In the genomic region with DNA sequence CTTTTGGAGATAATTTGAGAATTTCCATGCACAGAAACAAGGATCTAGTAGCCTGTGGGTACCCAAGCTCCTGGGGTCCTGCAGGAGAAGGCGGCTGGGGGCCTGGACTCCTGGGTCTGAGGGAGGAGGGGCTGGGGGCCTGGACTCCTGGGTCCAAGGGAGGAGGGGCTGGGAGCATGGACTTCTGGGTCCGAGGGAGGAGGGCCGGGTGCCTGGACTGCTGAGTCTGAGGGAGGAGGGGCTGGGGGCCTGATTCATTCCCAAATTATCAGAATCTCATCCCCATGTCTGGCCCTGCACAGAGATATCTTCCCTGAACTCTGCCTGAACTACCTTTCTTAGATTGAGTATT, we compare ENCODE assay signal across 9 cellular contexts. TPM values are rescaled to one million over a fixed set of nuclear protein-coding genes. Genes with fewer than 3 reads are reported as not detected.
DNase-seq lines count a peak whose midpoint lies in the region; ATAC-seq, FAIRE-seq and TF ChIP-seq lines count a peak whose summit lies in the region.
"Had no signal": no experiment of that assay in that cellular context is flagged by ENCODE, and none has a peak within 500 bp of the region (broad histone marks: within the 10 kb centered on the region; RNA-seq: fewer than 3 reads in every experiment).

No MANE protein-coding gene starts in this region.

- TF ChIP-seq RAD21 in K562 (CRISPR knock-in tag; conservative IDR thresholded peaks at IDR 0.05 in 1 of 2, IDR thresholded peaks at IDR 0.05 in 1 of 2), result no peak

- H3K36me3 Mint-ChIP-seq in natural killer cell (no peaks in the 10 kb centered on the region), type B pancreatic cell (peaks cover 8% of the 10 kb centered on the region)

- intact Hi-C loops in heart left ventricle (cut with DNase I), result loop anchor here in 1 of 10 donors (2.0 kb wide), 1 partner anchor 53 kb away; a partner anchor contains a TSS
- intact Hi-C loops in left ventricle myocardium superior (cut with micrococcal nuclease), result no loop called here
- intact Hi-C loops in K562 (cut with micrococcal nuclease), result no loop called here
- intact Hi-C loops in natural killer cell (cut with micrococcal nuclease), result loop anchor here (1.0 kb wide), 1 partner anchor 18 kb away; no protein-coding TSS in a partner anchor

- H3K27ac ChIP-seq in heart left ventricle (peak overlapping the region in 4 of 12 donors; percentile 86 to 94 (median 89)), K562 (ENCODE audit: extremely low read depth, low read depth, low read length) (no peak overlapping the region; the same call in 2 of the 3 replicates), brain microvascular endothelial cell (no peak overlapping the region)

- H3K79me2 ChIP-seq in K562 (ENCODE audit: control insufficient read depth, insufficient read depth, low read length), result peaks cover 41% of the 10 kb centered on the region

- H3K27me3 ChIP-seq in heart left ventricle, result peaks cover 0 to 11% (median 0%) of the 10 kb centered on the region in 9 donors
- H3K27me3 ChIP-seq in K562 (ENCODE audit: control insufficient read depth in 2 of 2, insufficient read depth in 2 of 2, low read length in 2 of 2), result peaks cover 8% of the 10 kb centered on the region in 2 experiments; a peak in 3 of 5 replicates
- H3K27me3 ChIP-seq in brain microvascular endothelial cell (replicated peaks), result peaks cover 13% of the 10 kb centered on the region

- in situ Hi-C loops in K562 (cut with MboI) (no loop called here), brain microvascular endothelial cell (cut with HindIII; ENCODE audit: low pct_ligation_motif_present, low sequenced_read_pairs) (no loop called here)

- DNase-seq in heart left ventricle, result peak in 1 of 5 donors; percentile 63
- DNase-seq in left ventricle myocardium superior, result no peak
- DNase-seq in K562 (ENCODE audit: extremely low read depth in 1 of 4, low spot score in 3 of 4), result no peak
- DNase-seq in natural killer cell, result no peak
- DNase-seq in type B pancreatic cell (ENCODE audit: extremely low spot score, unreplicated experiment), result no peak
- DNase-seq in NCI-H524 (lab: John Stamatoyannopoulos, UW), result no peak
- no peak for DNase-seq in brain microvascular endothelial cell

- H3K9me1 ChIP-seq in K562 (ENCODE audit: control insufficient read depth, insufficient read depth, low read length), result no peaks in the 10 kb centered on the region

- no peak for FAIRE-seq in K562 (lab: Jason Lieb, UNC)

- peak overlapping the region; percentile 44 for H3K4me2 ChIP-seq in K562 (ENCODE audit: insufficient read depth, low read length)

- 0 out of 2 replicates have a peak, but pooled peaks cover 4% of the 10 kb centered on the region for H4K20me1 ChIP-seq in K562 (replicated peaks; ENCODE audit: control insufficient read depth, insufficient read depth, low read length)

- H3K36me3 ChIP-seq in heart left ventricle (peaks cover 0 to 13% (median 6%) of the 10 kb centered on the region in 9 donors), K562 (ENCODE audit: control insufficient read depth, insufficient read depth, low read length) (peaks cover 30% of the 10 kb centered on the region; the same call in 2 of the 3 replicates), brain microvascular endothelial cell (replicated peaks) (no peaks in the 10 kb centered on the region)

- WGBS in heart left ventricle, 4 donors, result 73 to 87% (median 80%) methylated on average over 3 of the region's 3 CpGs
- 33% methylated on average over 2 of the region's 3 CpGs for WGBS in K562 (ENCODE audit: insufficient coverage, low coverage, missing lambda C conversion rate)

- no TSS peak for BruUV-seq in K562 (replicated peaks; lab: Mats Ljungman, UMichigan)

- POLR2A ChIA-PET in K562 (lab: Yijun Ruan, JAX), result interaction anchor here (0.6 to 1.5 kb wide), 11 partner anchors 9 to 182 kb away, joined by 3 to 7 read pairs (median 4); a partner anchor contains a TSS

- H3K9me3 Mint-ChIP-seq in natural killer cell, result no peaks in the 10 kb centered on the region
- H3K9me3 Mint-ChIP-seq in type B pancreatic cell, result no peaks in the 10 kb centered on the region
- H3K9me3 Mint-ChIP-seq: dendritic cell treated with granulocyte-macrophage colony-stimulating factor and Interleukin-4, amounts not matched to agents 40 ng/mL and 50 ng/mL, for 4 days had no signal

- H3K4me3 Mint-ChIP-seq in natural killer cell (peak overlapping the region; percentile 92), type B pancreatic cell (peak overlapping the region; percentile 90)

- H3K27ac Mint-ChIP-seq in natural killer cell (peak overlapping the region; percentile 64 to 82), type B pancreatic cell (peak overlapping the region; percentile 85)

- CTCF ChIA-PET in K562 (lab: Yijun Ruan, JAX; ENCODE audit: low intra/inter-chr PET ratio), result no interaction called here

- ATAC-seq in heart left ventricle (no peak), left ventricle myocardium superior (no peak), K562 (no peak), natural killer cell (no peak), HG03280 (IDR thresholded peaks at IDR 0.05; ENCODE audit: unreplicated experiment) (no peak)

- no peak for TF ChIP-seq EP300 in K562 (IDR thresholded peaks at IDR 0.05; ENCODE audit: low read length)

- H3K27me3 Mint-ChIP-seq in natural killer cell (ENCODE audit: low read depth in 2 of 2) (peaks cover 16 to 20% of the 10 kb centered on the region in 2 donors), type B pancreatic cell (peaks cover 39% of the 10 kb centered on the region)

- no peak for TF ChIP-seq POLR2A in heart left ventricle (IDR thresholded peaks at IDR 0.05)
- TF ChIP-seq POLR2A in K562 (conservative IDR thresholded peaks at IDR 0.05), result no peak

- no peak overlapping the region for H3K9ac ChIP-seq in K562 (ENCODE audit: insufficient read depth in 1 of 2, low read depth in 2 of 2, low read length in 2 of 2)

- H3K4me1 ChIP-seq in heart left ventricle, result peaks cover 0 to 22% (median 11%) of the 10 kb centered on the region in 12 donors
- H3K4me1 ChIP-seq in K562 (replicated peaks in 1 of 2; ENCODE audit: control insufficient read depth in 2 of 2, insufficient read depth in 2 of 2, low read length in 2 of 2), result peaks cover 3 to 19% of the 10 kb centered on the region in 2 experiments; a peak in 4 of 5 replicates

- H3K9me3 ChIP-seq in heart left ventricle (no peaks in the 10 kb centered on the region), K562 (replicated peaks; ENCODE audit: control insufficient read depth, insufficient read depth, low read depth, low read length) (no peaks in the 10 kb centered on the region)

- H3K4me1 Mint-ChIP-seq in natural killer cell (peaks cover 4 to 17% of the 10 kb centered on the region in 2 donors), type B pancreatic cell (ENCODE audit: unreplicated experiment) (peaks cover 11% of the 10 kb centered on the region)

- no peak for TF ChIP-seq CTCF in heart left ventricle (IDR thresholded peaks at IDR 0.05)
- no peak for TF ChIP-seq CTCF in K562 (IDR thresholded peaks at IDR 0.05 in 2 of 3, conservative IDR thresholded peaks at IDR 0.05 in 1 of 3; ENCODE audit: insufficient read depth in 2 of 3, low read depth in 1 of 3, low read length in 3 of 3)
- no peak for TF ChIP-seq CTCF in natural killer cell (IDR thresholded peaks at IDR 0.05)
- TF ChIP-seq CTCF in type B pancreatic cell (conservative IDR thresholded peaks at IDR 0.05), result no peak
- TF ChIP-seq CTCF in brain microvascular endothelial cell (IDR thresholded peaks at IDR 0.05; ENCODE audit: low read depth, low read length, missing control alignments), result no peak

- H3K4me3 ChIP-seq in heart left ventricle, result peak overlapping the region in 11 of 12 donors; percentile 67 to 100 (median 95)
- H3K4me3 ChIP-seq in K562, result no peak overlapping the region
- no peak overlapping the region for H3K4me3 ChIP-seq in brain microvascular endothelial cell (ENCODE audit: low read depth, low read length)

- peak overlapping the region; percentile 30 for H2AFZ ChIP-seq in K562 (ENCODE audit: low read depth, low read length)

RNA-seq across cellular contexts. Expression of a gene that starts 0.5 kb away (rescaled TPM):
- 10 to 100 TPM; 29.3 to 60.7 (median 43.0) TPM for total RNA-seq in heart left ventricle
- polyA plus RNA-seq in heart left ventricle, result 10 to 100 TPM; 34.6 to 37.9 TPM
- 52.0 TPM for total RNA-seq in left ventricle myocardium superior
- total RNA-seq in K562 (2011; cell fraction: chromatin; rRNA removed; ENCODE audit: low replicate concordance), result 86.2 and 226 TPM in 2 replicates
- 132 and 156 TPM in 2 replicates for total RNA-seq in K562 (2011; cell fraction: nucleolus; rRNA removed)
- total RNA-seq in K562 (2011; cell fraction: nucleoplasm; rRNA removed), result 101 and 114 TPM in 2 replicates
- 63.2 and 78.7 TPM in 2 replicates for total RNA-seq in K562 (2014; rRNA removed)
- total RNA-seq in K562 (2014; rRNA removed; fragmentation: Illumina TruSeq; extraction: Trizol), result 25.8 and 29.2 TPM in 2 replicates
- 41.9 and 43.3 TPM in 2 replicates for total RNA-seq in K562 (2015; rRNA removed; fragmentation: Illumina TruSeq; extraction: Trizol)
- 65.7 and 70.3 TPM in 2 replicates for total RNA-seq in K562 (2021)
- 23.3 and 28.6 TPM in 2 replicates for polyA plus RNA-seq in K562 (2011; rRNA removed)
- polyA plus RNA-seq in K562 (2011; cell fraction: cytosol; rRNA removed), result 19.8 and 50.7 TPM in 2 replicates
- polyA plus RNA-seq in K562 (2011; cell fraction: nucleus; rRNA removed), result 75.3 and 114 TPM in 2 replicates
- 36.1 and 51.9 TPM in 2 replicates for polyA plus RNA-seq in K562 (2012)
- 39.5 and 44.9 TPM in 2 replicates for polyA plus RNA-seq in K562 (2014; fragmentation: Illumina TruSeq; extraction: Trizol)
- polyA plus RNA-seq in K562 (2014; fragmentation: Nextera tagmentation; extraction: Ambion mirVana), result 1 to 10 TPM; 7.5 to 9.8 TPM
- polyA plus RNA-seq in K562 (2014; rRNA removed), result 51.2 and 53.8 TPM in 2 replicates
- 19.9 and 43.3 TPM in 2 replicates for polyA minus RNA-seq in K562 (2011; rRNA and poly(A)+ RNA removed)
- polyA minus RNA-seq in K562 (2011; cell fraction: cytosol; rRNA and poly(A)+ RNA removed), result 18.3 and 33.0 TPM in 2 replicates
- polyA minus RNA-seq in K562 (2011; cell fraction: nucleus; rRNA and poly(A)+ RNA removed), result 32.5 and 38.9 TPM in 2 replicates
- total RNA-seq in natural killer cell, result 10 to 100 TPM; 18.2 to 25.3 (median 19.3) TPM
- 37.9 and 74.9 TPM in 2 replicates for total RNA-seq in type B pancreatic cell (ENCODE audit: low replicate concordance)

RNA-seq across cellular contexts. Expression of a gene that starts 12.2 kb away (rescaled TPM):
- total RNA-seq in heart left ventricle, result 10 to 100 TPM in 1 of 9 donors, 1 to 10 TPM in 5, under 1 TPM in 3; 0.44 to 25.5 (median 1.5) TPM
- polyA plus RNA-seq in heart left ventricle, result 1 to 10 TPM; 3.0 to 3.3 TPM
- total RNA-seq in left ventricle myocardium superior, result 2.7 TPM
- 21.2 and 53.9 TPM in 2 replicates for total RNA-seq in K562 (2011; cell fraction: chromatin; rRNA removed; ENCODE audit: low replicate concordance)
- 25.4 and 29.5 TPM in 2 replicates for total RNA-seq in K562 (2011; cell fraction: nucleolus; rRNA removed)
- 24.6 and 30.8 TPM in 2 replicates for total RNA-seq in K562 (2011; cell fraction: nucleoplasm; rRNA removed)
- 18.1 and 21.3 TPM in 2 replicates for total RNA-seq in K562 (2014; rRNA removed)
- 6.8 and 8.0 TPM in 2 replicates for total RNA-seq in K562 (2014; rRNA removed; fragmentation: Illumina TruSeq; extraction: Trizol)
- total RNA-seq in K562 (2015; rRNA removed; fragmentation: Illumina TruSeq; extraction: Trizol), result 9.6 and 11.5 TPM in 2 replicates
- 17.3 and 18.9 TPM in 2 replicates for total RNA-seq in K562 (2021)
- polyA plus RNA-seq in K562 (2011; rRNA removed), result 11.9 and 13.2 TPM in 2 replicates
- polyA plus RNA-seq in K562 (2011; cell fraction: cytosol; rRNA removed), result 9.1 and 15.2 TPM in 2 replicates
- polyA plus RNA-seq in K562 (2011; cell fraction: nucleus; rRNA removed), result 39.1 and 62.6 TPM in 2 replicates
- polyA plus RNA-seq in K562 (2012), result 22.7 and 23.7 TPM in 2 replicates
- polyA plus RNA-seq in K562 (2014; fragmentation: Illumina TruSeq; extraction: Trizol), result 13.5 and 14.0 TPM in 2 replicates
- under 1 TPM; 0.35 to 0.59 TPM for polyA plus RNA-seq in K562 (2014; fragmentation: Nextera tagmentation; extraction: Ambion mirVana)
- 15.9 and 22.1 TPM in 2 replicates for polyA plus RNA-seq in K562 (2014; rRNA removed)
- polyA minus RNA-seq in K562 (2011; rRNA and poly(A)+ RNA removed), result 3.1 and 7.7 TPM in 2 replicates
- 5.2 and 6.4 TPM in 2 replicates for polyA minus RNA-seq in K562 (2011; cell fraction: cytosol; rRNA and poly(A)+ RNA removed)
- 10.0 and 12.8 TPM in 2 replicates for polyA minus RNA-seq in K562 (2011; cell fraction: nucleus; rRNA and poly(A)+ RNA removed)
- 10 to 100 TPM in 1 of 3 donors, 1 to 10 TPM in 2; 8.8 to 15.7 (median 10.0) TPM for total RNA-seq in natural killer cell
- total RNA-seq in type B pancreatic cell (ENCODE audit: low replicate concordance), result 54.0 and 116 TPM in 2 replicates

RNA-seq across cellular contexts. Expression of a gene that starts 25.4 kb away (rescaled TPM):
- total RNA-seq in heart left ventricle (1 to 10 TPM in 1 of 9 donors, under 1 TPM in 7, not detected in 1; 0.24 to 1.7 (median 0.51) TPM), left ventricle myocardium superior (not detected), K562 (2014; rRNA removed) (9.7 and 14.7 TPM in 2 replicates), K562 (2014; rRNA removed; fragmentation: Illumina TruSeq; extraction: Trizol) (5.7 and 7.3 TPM in 2 replicates), K562 (2015; rRNA removed; fragmentation: Illumina TruSeq; extraction: Trizol) (3.1 and 3.2 TPM in 2 replicates), K562 (2021) (13.8 and 21.1 TPM in 2 replicates), natural killer cell (1 to 10 TPM in 2 of 3 donors, under 1 TPM in 1; 0.95 to 3.3 (median 2.3) TPM), type B pancreatic cell (ENCODE audit: low replicate concordance) (0.22 and 0.93 TPM in 2 replicates)
- polyA plus RNA-seq in heart left ventricle (under 1 TPM; 0.65 to 0.88 TPM), K562 (2011; rRNA removed) (4.6 and 15.8 TPM in 2 replicates), K562 (2014; fragmentation: Illumina TruSeq; extraction: Trizol) (19.6 and 26.5 TPM in 2 replicates), K562 (2014; fragmentation: Nextera tagmentation; extraction: Ambion mirVana) (1 to 10 TPM; 5.4 to 5.7 TPM), K562 (2014; rRNA removed) (12.4 and 17.5 TPM in 2 replicates)
- 21.2 and 44.5 TPM in 2 replicates for total RNA-seq in K562 (2011; cell fraction: chromatin; rRNA removed; ENCODE audit: low replicate concordance)
- 22.6 and 39.5 TPM in 2 replicates for total RNA-seq in K562 (2011; cell fraction: nucleolus; rRNA removed)
- 29.0 and 50.9 TPM in 2 replicates for total RNA-seq in K562 (2011; cell fraction: nucleoplasm; rRNA removed)
- 4.3 and 28.1 TPM in 2 replicates for polyA plus RNA-seq in K562 (2011; cell fraction: cytosol; rRNA removed)
- 3.8 and 33.4 TPM in 2 replicates for polyA plus RNA-seq in K562 (2011; cell fraction: nucleus; rRNA removed)
- polyA plus RNA-seq in K562 (2012), result 6.4 and 10.7 TPM in 2 replicates
- polyA minus RNA-seq in K562 (2011; rRNA and poly(A)+ RNA removed), result 1.9 and 8.0 TPM in 2 replicates
- polyA minus RNA-seq in K562 (2011; cell fraction: cytosol; rRNA and poly(A)+ RNA removed), result 3.7 and 9.2 TPM in 2 replicates
- 1.9 and 6.6 TPM in 2 replicates for polyA minus RNA-seq in K562 (2011; cell fraction: nucleus; rRNA and poly(A)+ RNA removed)

RNA-seq across cellular contexts. Expression of a gene that starts 54.0 kb away (rescaled TPM):
- total RNA-seq in heart left ventricle (100 to 1,000 TPM; 116 to 324 (median 209) TPM), left ventricle myocardium superior (141 TPM), K562 (2014; rRNA removed) (93.5 and 119 TPM in 2 replicates), K562 (2014; rRNA removed; fragmentation: Illumina TruSeq; extraction: Trizol) (16.3 and 21.9 TPM in 2 replicates), K562 (2015; rRNA removed; fragmentation: Illumina TruSeq; extraction: Trizol) (54.1 and 54.3 TPM in 2 replicates), K562 (2021) (89.7 and 110 TPM in 2 replicates), natural killer cell (100 to 1,000 TPM; 162 to 178 (median 174) TPM), type B pancreatic cell (ENCODE audit: low replicate concordance) (102 and 113 TPM in 2 replicates)
- polyA plus RNA-seq in heart left ventricle (100 to 1,000 TPM; 230 to 264 TPM), K562 (2011; rRNA removed) (31.6 and 39.7 TPM in 2 replicates), K562 (2014; fragmentation: Illumina TruSeq; extraction: Trizol) (33.7 and 54.3 TPM in 2 replicates), K562 (2014; fragmentation: Nextera tagmentation; extraction: Ambion mirVana) (1 to 10 TPM; 1.8 to 2.7 TPM), K562 (2014; rRNA removed) (125 and 136 TPM in 2 replicates)
- 103 and 282 TPM in 2 replicates for total RNA-seq in K562 (2011; cell fraction: chromatin; rRNA removed; ENCODE audit: low replicate concordance)
- 185 and 189 TPM in 2 replicates for total RNA-seq in K562 (2011; cell fraction: nucleolus; rRNA removed)
- 126 and 131 TPM in 2 replicates for total RNA-seq in K562 (2011; cell fraction: nucleoplasm; rRNA removed)
- polyA plus RNA-seq in K562 (2011; cell fraction: cytosol; rRNA removed), result 21.4 and 48.7 TPM in 2 replicates
- polyA plus RNA-seq in K562 (2011; cell fraction: nucleus; rRNA removed), result 238 and 450 TPM in 2 replicates
- polyA plus RNA-seq in K562 (2012), result 76.7 and 102 TPM in 2 replicates
- 5.9 and 7.7 TPM in 2 replicates for polyA minus RNA-seq in K562 (2011; rRNA and poly(A)+ RNA removed)
- 15.9 and 20.8 TPM in 2 replicates for polyA minus RNA-seq in K562 (2011; cell fraction: cytosol; rRNA and poly(A)+ RNA removed)
- 53.1 and 57.2 TPM in 2 replicates for polyA minus RNA-seq in K562 (2011; cell fraction: nucleus; rRNA and poly(A)+ RNA removed)

Comparison
In these comparisons a context has a peak if more than half of its experiments do, and no peak if none do; other contexts are left out.
1. H3K4me3 ChIP-seq: peak in heart left ventricle (11 of 12); none in K562 (single experiment) and brain microvascular endothelial cell (single experiment).